ENCODE assay signal across 23 cellular contexts in genomic region chr6:46116289-46116688, GRCh38. TPM values are rescaled to one million over a fixed set of nuclear protein-coding genes. Genes with fewer than 3 reads are reported as not detected.
"Had no signal": no experiment of that assay in that cellular context is flagged by ENCODE, and none has a peak within 500 bp of the region (broad histone marks: within the 10 kb centered on the region; RNA-seq: fewer than 3 reads in every experiment).

No MANE protein-coding gene starts in this region.

- H3K4me3 ChIP-seq: cardiac muscle cell, dorsolateral prefrontal cortex, stomach, vagina had no signal

- H3K4me1 ChIP-seq: foreskin keratinocyte, stomach, vagina had no signal

- H3K9me3 ChIP-seq: stomach, vagina had no signal

- H3K27me3 Mint-ChIP-seq: activated CD4-positive, alpha-beta memory T cell treated with anti-CD3 and anti-CD28 coated beads, Interleukin-2, amount 10 ng/mL, durations not matched to agents 7 days and 5 days; activated CD8-positive, alpha-beta memory T cell treated with anti-CD3 and anti-CD28 coated beads, Interleukin-2, amount 10 ng/mL, durations not matched to agents 7 days and 5 days; activated naive CD8-positive, alpha-beta T cell treated with anti-CD3 and anti-CD28 coated beads for 36 hours; activated T-helper 17 cell treated with anti-CD3 and anti-CD28 coated beads, Interleukin-2, amount 50 U/mL, for 72 hours had no signal

- H3K4me1 Mint-ChIP-seq: neural crest cell had no signal

- H3K4me3 Mint-ChIP-seq: activated CD4-positive, alpha-beta memory T cell treated with anti-CD3 and anti-CD28 coated beads, Interleukin-2, amount 10 ng/mL, durations not matched to agents 7 days and 5 days; activated CD8-positive, alpha-beta memory T cell treated with anti-CD3 and anti-CD28 coated beads, Interleukin-2, amount 10 ng/mL, durations not matched to agents 7 days and 5 days; activated naive CD8-positive, alpha-beta T cell treated with anti-CD3 and anti-CD28 coated beads for 36 hours; activated T-helper 17 cell treated with anti-CD3 and anti-CD28 coated beads, Interleukin-2, amount 50 U/mL, for 72 hours; neural crest cell; T-helper 2 cell treated with Interferon-gamma antibody and Interleukin-4, amounts not matched to agents 5 μg/mL and 100 μg/mL, for 36 hours; WTC11 had no signal

- ATAC-seq: activated CD8-positive, alpha-beta memory T cell treated with anti-CD3 and anti-CD28 coated beads, Interleukin-2, amount 10 ng/mL, durations not matched to agents 7 days and 5 days; activated T-helper 17 cell treated with anti-CD3 and anti-CD28 coated beads, Interleukin-2, amount 50 U/mL, for 72 hours; foreskin keratinocyte; left lobe of liver; WTC11 had no signal

- H3K36me3 ChIP-seq: cardiac muscle cell, stomach, vagina had no signal

- H3K27ac Mint-ChIP-seq: activated CD4-positive, alpha-beta memory T cell treated with anti-CD3 and anti-CD28 coated beads, Interleukin-2, amount 10 ng/mL, durations not matched to agents 7 days and 5 days; activated CD8-positive, alpha-beta memory T cell treated with anti-CD3 and anti-CD28 coated beads, Interleukin-2, amount 10 ng/mL, durations not matched to agents 7 days and 5 days; activated naive CD8-positive, alpha-beta T cell treated with anti-CD3 and anti-CD28 coated beads for 36 hours; activated T-helper 17 cell treated with anti-CD3 and anti-CD28 coated beads, Interleukin-2, amount 50 U/mL, for 72 hours; T-helper 2 cell treated with Interferon-gamma antibody and Interleukin-4, amounts not matched to agents 5 μg/mL and 100 μg/mL, for 36 hours had no signal

- H3K27me3 ChIP-seq: cardiac muscle cell, dorsolateral prefrontal cortex, foreskin keratinocyte, stomach, vagina had no signal

- H3K9me3 Mint-ChIP-seq: activated T-helper 17 cell treated with anti-CD3 and anti-CD28 coated beads, Interleukin-2, amount 50 U/mL, for 72 hours had no signal

- H3K27ac ChIP-seq: cardiac muscle cell, dorsolateral prefrontal cortex, epithelial cell of prostate, foreskin keratinocyte, stomach, vagina had no signal

- DNase-seq: activated CD4-positive, alpha-beta memory T cell treated with anti-CD3 and anti-CD28 coated beads, Interleukin-2, amount 10 ng/mL, durations not matched to agents 7 days and 5 days; activated CD4-positive, alpha-beta T cell treated with anti-CD3 and anti-CD28 coated beads for 4 hours; activated CD8-positive, alpha-beta memory T cell treated with anti-CD3 and anti-CD28 coated beads, Interleukin-2, amount 10 ng/mL, durations not matched to agents 7 days and 5 days; activated naive CD4-positive, alpha-beta T cell; activated naive CD8-positive, alpha-beta T cell treated with anti-CD3 and anti-CD28 coated beads for 36 hours; amniotic stem cell; dorsolateral prefrontal cortex; foreskin keratinocyte; glutamatergic neuron; hippocampal formation; mammary epithelial cell; retina; stimulated activated CD4-positive, alpha-beta T cell treated with anti-CD3 and anti-CD28 coated beads, Interleukin-2, amount 100 ng/mL, for 24 hours; stomach; trophoblast cell had no signal

RNA-seq across cellular contexts. Expression of gene ENPP5, which starts 54.5 kb away (rescaled TPM):
- total RNA-seq: activated CD4-positive, alpha-beta memory T cell treated with anti-CD3 and anti-CD28 coated beads, Interleukin-2, amount 10 ng/mL, durations not matched to agents 7 days and 5 days had no signal
